ENCODE assay signal across 9 cellular contexts in genomic region chr6:43334466-43335095, GRCh38. TPM values are rescaled to one million over a fixed set of nuclear protein-coding genes. Genes with fewer than 3 reads are reported as not detected.
A peak's percentile ranks its signal among the peaks of the same experiment; 100 is the strongest.
DNase-seq lines count a peak whose midpoint lies in the region; ATAC-seq and TF ChIP-seq lines count a peak whose summit lies in the region.
"Had no signal": no experiment of that assay in that cellular context is flagged by ENCODE, and none has a peak within 500 bp of the region (broad histone marks: within the 10 kb centered on the region; RNA-seq: fewer than 3 reads in every experiment).

No MANE protein-coding gene starts in this region.

- no peaks in the 10 kb centered on the region for H3K79me2 ChIP-seq in fibroblast of lung (ENCODE audit: control insufficient read depth, insufficient read depth, low read length)
- H3K79me2 ChIP-seq in parathyroid adenoma: no peaks in the 10 kb centered on the region

- no peak overlapping the region for H3K4me3 Mint-ChIP-seq in CD4-positive, alpha-beta memory T cell
- no peak overlapping the region for H3K4me3 Mint-ChIP-seq in HFFc6
- no peak overlapping the region for H3K4me3 Mint-ChIP-seq in activated T-cell treated with anti-CD3 and anti-CD28 coated beads, Interleukin-2, amount 50 U/mL, for 24 hours
- H3K4me3 Mint-ChIP-seq in activated T-helper 1 cell treated with anti-CD3 and anti-CD28 coated beads, Interleukin-12 subunit alpha, Interleukin-12 subunit beta, Interleukin-2, Interleukin-4 antibody, amounts not matched to agents 30 ng/mL and 10 ng/mL and 1 ng/mL, durations not matched to agents 14 hours and 24 hours and 36 hours: no peak overlapping the region

- H3K27me3 Mint-ChIP-seq in CD4-positive, alpha-beta memory T cell: no peaks in the 10 kb centered on the region
- H3K27me3 Mint-ChIP-seq in HFFc6 (ENCODE audit: insufficient read depth): peaks cover 2% of the 10 kb centered on the region
- H3K27me3 Mint-ChIP-seq in activated T-cell treated with anti-CD3 and anti-CD28 coated beads, Interleukin-2, amount 50 U/mL, for 24 hours: no peaks in the 10 kb centered on the region
- no peaks in the 10 kb centered on the region for H3K27me3 Mint-ChIP-seq in activated T-helper 1 cell treated with anti-CD3 and anti-CD28 coated beads, Interleukin-12 subunit alpha, Interleukin-12 subunit beta, Interleukin-2, Interleukin-4 antibody, amounts not matched to agents 30 ng/mL and 10 ng/mL and 1 ng/mL, durations not matched to agents 14 hours and 24 hours and 36 hours (ENCODE audit: insufficient read depth)

- no peak for ATAC-seq in HG03175 (IDR thresholded peaks at IDR 0.05; ENCODE audit: unreplicated experiment)

- no peaks in the 10 kb centered on the region for H4K20me1 ChIP-seq in fibroblast of lung (ENCODE audit: control insufficient read depth, extremely low read depth, insufficient read depth, low read length)

- peak in 1 of 5 donors; percentile 12 for DNase-seq in CD4-positive, alpha-beta memory T cell
- DNase-seq in HFFc6: peak; percentile 61
- peak; percentile 58 for DNase-seq in RWPE1 (ENCODE audit: low spot score)
- DNase-seq in fibroblast of lung (ENCODE audit: low read depth in 2 of 2): peak; percentile 62 to 70
- DNase-seq in activated T-cell treated with anti-CD3 and anti-CD28 coated beads, Interleukin-2, amount 50 U/mL, for 24 hours: no peak
- DNase-seq in activated T-helper 1 cell treated with anti-CD3 and anti-CD28 coated beads, Interleukin-12 subunit alpha, Interleukin-12 subunit beta, Interleukin-2, Interleukin-4 antibody, amounts not matched to agents 30 ng/mL and 10 ng/mL and 1 ng/mL, durations not matched to agents 14 hours and 24 hours and 36 hours (ENCODE audit: low spot score): no peak

- CTCF ChIA-PET in CD4-positive, alpha-beta memory T cell (lab: Charles Lee; ENCODE audit: partially characterized antibody): interaction anchor here (0.6 to 2.4 kb wide), 13 partner anchors 9 to 88 kb away, joined by 3 to 12 read pairs (median 3); partner anchors contain the start of gene CRIP3
- CTCF ChIA-PET in RWPE1 (lab: Yijun Ruan, JAX): interaction anchor here (0.6 to 2.7 kb wide), 10 partner anchors 27 to 244 kb away, joined by 3 to 18 read pairs (median 4); partner anchors contain the start of gene DNPH1

- H3K9me3 Mint-ChIP-seq in CD4-positive, alpha-beta memory T cell: no peaks in the 10 kb centered on the region
- H3K9me3 Mint-ChIP-seq in HFFc6: no peaks in the 10 kb centered on the region
- no peaks in the 10 kb centered on the region for H3K9me3 Mint-ChIP-seq in activated T-cell treated with anti-CD3 and anti-CD28 coated beads, Interleukin-2, amount 50 U/mL, for 24 hours
- H3K9me3 Mint-ChIP-seq in activated T-helper 1 cell treated with anti-CD3 and anti-CD28 coated beads, Interleukin-12 subunit alpha, Interleukin-12 subunit beta, Interleukin-2, Interleukin-4 antibody, amounts not matched to agents 30 ng/mL and 10 ng/mL and 1 ng/mL, durations not matched to agents 14 hours and 24 hours and 36 hours: no peaks in the 10 kb centered on the region

- H3K4me2 ChIP-seq in fibroblast of lung (ENCODE audit: extremely low read depth, insufficient read depth, low read length) (no peak overlapping the region), parathyroid adenoma (ENCODE audit: low read length) (no peak overlapping the region)

- peaks cover 21 to 30% of the 10 kb centered on the region in 2 donors for H3K36me3 Mint-ChIP-seq in CD4-positive, alpha-beta memory T cell
- peaks cover 5% of the 10 kb centered on the region for H3K36me3 Mint-ChIP-seq in HFFc6 (ENCODE audit: low read depth)
- peaks cover 30% of the 10 kb centered on the region for H3K36me3 Mint-ChIP-seq in activated T-cell treated with anti-CD3 and anti-CD28 coated beads, Interleukin-2, amount 50 U/mL, for 24 hours (ENCODE audit: low read depth)
- peaks cover 11% of the 10 kb centered on the region for H3K36me3 Mint-ChIP-seq in activated T-helper 1 cell treated with anti-CD3 and anti-CD28 coated beads, Interleukin-12 subunit alpha, Interleukin-12 subunit beta, Interleukin-2, Interleukin-4 antibody, amounts not matched to agents 30 ng/mL and 10 ng/mL and 1 ng/mL, durations not matched to agents 14 hours and 24 hours and 36 hours (ENCODE audit: low read depth)

- H3K27ac Mint-ChIP-seq in CD4-positive, alpha-beta memory T cell: peak overlapping the region in 6 of 7 donors; percentile 36 to 88 (median 50)
- no peak overlapping the region for H3K27ac Mint-ChIP-seq in HFFc6
- no peak overlapping the region for H3K27ac Mint-ChIP-seq in activated T-cell treated with anti-CD3 and anti-CD28 coated beads, Interleukin-2, amount 50 U/mL, for 24 hours
- H3K27ac Mint-ChIP-seq in activated T-helper 1 cell treated with anti-CD3 and anti-CD28 coated beads, Interleukin-12 subunit alpha, Interleukin-12 subunit beta, Interleukin-2, Interleukin-4 antibody, amounts not matched to agents 30 ng/mL and 10 ng/mL and 1 ng/mL, durations not matched to agents 14 hours and 24 hours and 36 hours: no peak overlapping the region

- intact Hi-C loops in CD4-positive, alpha-beta memory T cell (cut with micrococcal nuclease): loop anchor here (1.0 to 2.0 kb wide), 3 partner anchors 26 to 433 kb away; partner anchors contain the start of gene CRIP3
- intact Hi-C loops in activated T-helper 1 cell treated with anti-CD3 and anti-CD28 coated beads, Interleukin-12 subunit alpha, Interleukin-12 subunit beta, Interleukin-2, Interleukin-4 antibody, amounts not matched to agents 30 ng/mL and 10 ng/mL and 1 ng/mL, durations not matched to agents 14 hours and 24 hours and 36 hours (cut with micrococcal nuclease): loop anchor here (1.0 kb wide), 1 partner anchor 71 kb away; no protein-coding TSS in a partner anchor

- H3K9ac ChIP-seq in fibroblast of lung (ENCODE audit: insufficient read depth, low read length) (no peak overlapping the region), parathyroid adenoma (no peak overlapping the region)

- no peak overlapping the region for H3K27ac ChIP-seq in CD4-positive, alpha-beta memory T cell (ENCODE audit: low read depth, low read length)
- H3K27ac ChIP-seq in RWPE1 (no peak overlapping the region), fibroblast of lung (ENCODE audit: insufficient read depth, low read length) (no peak overlapping the region), parathyroid adenoma (no peak overlapping the region)

- POLR2A ChIA-PET in CD4-positive, alpha-beta memory T cell (lab: Charles Lee; ENCODE audit: partially characterized antibody): interaction anchor here (1.1 to 1.4 kb wide), 2 partner anchors 26 to 35 kb away, joined by 3 read pairs; partner anchors contain the start of genes CRIP3 and ZNF318
- POLR2A ChIA-PET in RWPE1 (lab: Yijun Ruan, JAX; ENCODE audit: low non-redundant PET): no interaction called here

- peaks cover 17% of the 10 kb centered on the region for H3K4me1 ChIP-seq in CD4-positive, alpha-beta memory T cell (ENCODE audit: insufficient read depth, low read length)
- H3K4me1 ChIP-seq in fibroblast of lung (ENCODE audit: control insufficient read depth, extremely low read depth, insufficient read depth, low read length) (no peaks in the 10 kb centered on the region), parathyroid adenoma (no peaks in the 10 kb centered on the region)

- H3K4me3 ChIP-seq in CD4-positive, alpha-beta memory T cell (ENCODE audit: low read length in 2 of 2): no peak overlapping the region
- H3K4me3 ChIP-seq in fibroblast of lung (replicated peaks in 1 of 4; ENCODE audit: control extremely low read depth in 1 of 4, insufficient read depth in 1 of 4, low read depth in 3 of 4, low read length in 4 of 4): no peak overlapping the region
- no peak overlapping the region for H3K4me3 ChIP-seq in parathyroid adenoma (ENCODE audit: low read depth, low read length)

- H3K9me3 ChIP-seq in CD4-positive, alpha-beta memory T cell (ENCODE audit: control insufficient read depth in 1 of 2, low read length in 2 of 2): no peaks in the 10 kb centered on the region
- H3K9me3 ChIP-seq in fibroblast of lung (ENCODE audit: control insufficient read depth, insufficient read depth, low read depth, low read length) (no peaks in the 10 kb centered on the region), parathyroid adenoma (ENCODE audit: control insufficient read depth, low read length) (no peaks in the 10 kb centered on the region)

- H3K36me3 ChIP-seq in CD4-positive, alpha-beta memory T cell (ENCODE audit: insufficient read depth, low read length): peaks cover 4% of the 10 kb centered on the region
- H3K36me3 ChIP-seq in fibroblast of lung (ENCODE audit: control insufficient read depth, insufficient read depth, low read length) (peaks cover 2% of the 10 kb centered on the region), parathyroid adenoma (ENCODE audit: control insufficient read depth, insufficient read depth, low read length) (no peaks in the 10 kb centered on the region)

- peak; percentile 80 for TF ChIP-seq CTCF in HFFc6 (IDR thresholded peaks at IDR 0.05)
- TF ChIP-seq CTCF in RWPE1 (conservative IDR thresholded peaks at IDR 0.05; ENCODE audit: low read depth): peak; percentile 57
- TF ChIP-seq CTCF in fibroblast of lung (conservative IDR thresholded peaks at IDR 0.05 in 1 of 2, IDR thresholded peaks at IDR 0.05 in 1 of 2; ENCODE audit: low read depth in 1 of 2, low read length in 2 of 2): peak; percentile 60 to 65
- TF ChIP-seq CTCF in parathyroid adenoma (IDR thresholded peaks at IDR 0.05): peak; percentile 63

- H3K4me1 Mint-ChIP-seq in CD4-positive, alpha-beta memory T cell: peaks cover 15 to 30% (median 17%) of the 10 kb centered on the region in 4 donors
- H3K4me1 Mint-ChIP-seq in HFFc6 (ENCODE audit: low read depth): no peaks in the 10 kb centered on the region
- peaks cover 21% of the 10 kb centered on the region for H3K4me1 Mint-ChIP-seq in activated T-cell treated with anti-CD3 and anti-CD28 coated beads, Interleukin-2, amount 50 U/mL, for 24 hours (ENCODE audit: low read depth)
- H3K4me1 Mint-ChIP-seq in activated T-helper 1 cell treated with anti-CD3 and anti-CD28 coated beads, Interleukin-12 subunit alpha, Interleukin-12 subunit beta, Interleukin-2, Interleukin-4 antibody, amounts not matched to agents 30 ng/mL and 10 ng/mL and 1 ng/mL, durations not matched to agents 14 hours and 24 hours and 36 hours (ENCODE audit: low read depth): peaks cover 14% of the 10 kb centered on the region

- H2AFZ ChIP-seq in fibroblast of lung (ENCODE audit: low read length) (no peak overlapping the region), parathyroid adenoma (no peak overlapping the region)

- no peaks in the 10 kb centered on the region for H3K27me3 ChIP-seq in CD4-positive, alpha-beta memory T cell (ENCODE audit: insufficient read depth, low read length)
- no peaks in the 10 kb centered on the region for H3K27me3 ChIP-seq in fibroblast of lung (ENCODE audit: control insufficient read depth, insufficient read depth, low read length)
- H3K27me3 ChIP-seq in parathyroid adenoma (ENCODE audit: control insufficient read depth, insufficient read depth, low read length): no peaks in the 10 kb centered on the region

RNA-seq across cellular contexts. Expression of gene CRIP3, which starts 26.0 kb away (rescaled TPM):
- total RNA-seq in CD4-positive, alpha-beta memory T cell: 1 to 10 TPM; 1.9 to 3.0 TPM
- not detected for polyA plus RNA-seq in CD4-positive, alpha-beta memory T cell
- not detected for total RNA-seq in HFFc6 (2021; fragmentation: NEBNext Ultra II Directional; extraction: Animal tissue kit (Norgen Biotek cat#: 25700))
- total RNA-seq in fibroblast of lung: 0.26 TPM in 1 of 2 replicates, not detected in the other
- not detected in 2 replicates for polyA plus RNA-seq in fibroblast of lung
- polyA plus RNA-seq in fibroblast of lung (2012): not detected in 2 replicates
- polyA minus RNA-seq in fibroblast of lung (ENCODE audit: low replicate concordance): not detected in 2 replicates
- total RNA-seq in activated T-helper 1 cell treated with anti-CD3 and anti-CD28 coated beads, Interleukin-12 subunit alpha, Interleukin-12 subunit beta, Interleukin-2, Interleukin-4 antibody, amounts not matched to agents 30 ng/mL and 10 ng/mL and 1 ng/mL, durations not matched to agents 14 hours and 24 hours and 36 hours: not detected in 2 replicates

RNA-seq across cellular contexts. Expression of gene ZNF318, which starts 34.9 kb away (rescaled TPM):
- 10 to 100 TPM; 30.6 to 32.2 TPM for total RNA-seq in CD4-positive, alpha-beta memory T cell
- polyA plus RNA-seq in CD4-positive, alpha-beta memory T cell: 1 to 10 TPM; 1.3 to 6.9 TPM
- 10 to 100 TPM; 11.1 to 13.3 (median 11.8) TPM for total RNA-seq in HFFc6 (2021; fragmentation: NEBNext Ultra II Directional; extraction: Animal tissue kit (Norgen Biotek cat#: 25700))
- 5.6 and 6.1 TPM in 2 replicates for total RNA-seq in fibroblast of lung
- polyA plus RNA-seq in fibroblast of lung: 8.6 and 10.0 TPM in 2 replicates
- 5.5 and 6.1 TPM in 2 replicates for polyA plus RNA-seq in fibroblast of lung (2012)
- 12.9 and 28.2 TPM in 2 replicates for polyA minus RNA-seq in fibroblast of lung (ENCODE audit: low replicate concordance)
- 9.1 and 9.7 TPM in 2 replicates for total RNA-seq in activated T-helper 1 cell treated with anti-CD3 and anti-CD28 coated beads, Interleukin-12 subunit alpha, Interleukin-12 subunit beta, Interleukin-2, Interleukin-4 antibody, amounts not matched to agents 30 ng/mL and 10 ng/mL and 1 ng/mL, durations not matched to agents 14 hours and 24 hours and 36 hours

RNA-seq across cellular contexts. Expression of gene SLC22A7, which starts 36.5 kb away (rescaled TPM):
- total RNA-seq in CD4-positive, alpha-beta memory T cell: not detected
- polyA plus RNA-seq in CD4-positive, alpha-beta memory T cell: not detected
- total RNA-seq in HFFc6 (2021; fragmentation: NEBNext Ultra II Directional; extraction: Animal tissue kit (Norgen Biotek cat#: 25700)): not detected
- total RNA-seq in fibroblast of lung: not detected in 2 replicates
- polyA plus RNA-seq in fibroblast of lung: not detected in 2 replicates
- polyA plus RNA-seq in fibroblast of lung (2012): not detected in 2 replicates
- polyA minus RNA-seq in fibroblast of lung (ENCODE audit: low replicate concordance): not detected in 2 replicates
- total RNA-seq in activated T-helper 1 cell treated with anti-CD3 and anti-CD28 coated beads, Interleukin-12 subunit alpha, Interleukin-12 subunit beta, Interleukin-2, Interleukin-4 antibody, amounts not matched to agents 30 ng/mL and 10 ng/mL and 1 ng/mL, durations not matched to agents 14 hours and 24 hours and 36 hours: not detected in 2 replicates
- total RNA-seq: skeletal muscle tissue had no signal

Comparison
In these comparisons a context has a peak if more than half of its experiments do, and no peak if none do; other contexts are left out.
1. DNase-seq: peak in HFFc6 (single experiment), RWPE1 (single experiment) and fibroblast of lung (2 of 2); none in activated T-cell treated with anti-CD3 and anti-CD28 coated beads, Interleukin-2, amount 50 U/mL, for 24 hours (single experiment) and activated T-helper 1 cell treated with anti-CD3 and anti-CD28 coated beads, Interleukin-12 subunit alpha, Interleukin-12 subunit beta, Interleukin-2, Interleukin-4 antibody, amounts not matched to agents 30 ng/mL and 10 ng/mL and 1 ng/mL, durations not matched to agents 14 hours and 24 hours and 36 hours (single experiment).
2. H3K27ac Mint-ChIP-seq: peak in CD4-positive, alpha-beta memory T cell (6 of 7); none in HFFc6 (single experiment), activated T-cell treated with anti-CD3 and anti-CD28 coated beads, Interleukin-2, amount 50 U/mL, for 24 hours (single experiment) and activated T-helper 1 cell treated with anti-CD3 and anti-CD28 coated beads, Interleukin-12 subunit alpha, Interleukin-12 subunit beta, Interleukin-2, Interleukin-4 antibody, amounts not matched to agents 30 ng/mL and 10 ng/mL and 1 ng/mL, durations not matched to agents 14 hours and 24 hours and 36 hours (single experiment).
3. Peak in every context shown above with its lines, with median percentiles within 50 percentile points of each other: CTCF ChIP-seq.